In the genomic region with DNA sequence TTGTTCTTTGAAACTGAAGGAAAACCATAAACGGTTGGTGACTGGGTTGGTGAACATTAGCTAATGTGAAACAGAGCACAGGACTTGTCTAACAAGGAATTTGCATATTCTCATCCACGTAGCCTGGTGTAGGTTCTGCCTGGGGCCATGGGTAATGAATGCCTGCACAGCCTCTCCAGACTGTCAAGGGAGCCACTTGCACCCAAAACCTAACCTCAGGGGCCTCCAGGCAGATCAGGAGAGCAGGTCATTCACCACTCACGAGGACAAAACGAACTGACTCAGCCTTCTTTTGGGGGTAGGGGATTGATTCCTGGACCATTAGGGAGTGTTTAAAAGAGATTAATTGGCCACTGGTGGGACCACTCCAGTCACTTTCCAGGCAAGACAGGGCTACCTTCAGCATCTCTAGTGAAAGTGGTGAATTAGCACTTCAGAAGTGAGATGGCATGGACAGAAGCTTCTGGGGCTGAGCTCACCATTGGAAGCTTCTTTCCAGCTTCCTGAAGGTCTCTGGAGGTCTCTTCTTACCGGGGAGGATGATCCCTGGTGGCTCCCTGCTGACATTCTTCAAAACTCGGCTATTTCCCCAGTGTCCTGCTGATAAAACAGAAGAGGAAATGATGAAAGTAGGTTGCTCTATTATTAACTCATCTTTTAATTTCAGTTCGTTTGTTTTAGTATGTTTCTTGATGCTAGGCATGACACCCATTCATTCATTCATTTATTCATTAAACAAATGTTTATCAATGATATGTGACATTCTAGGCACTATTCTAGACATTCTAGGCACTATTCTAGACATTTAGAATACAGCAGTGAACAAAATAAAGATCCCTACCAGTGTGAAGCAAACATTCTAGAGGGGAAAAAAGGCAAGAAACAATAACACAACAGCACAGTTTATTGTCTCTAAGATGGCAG, we compare ENCODE assay signal across 14 cellular contexts.
A peak's percentile ranks its signal among the peaks of the same experiment; 100 is the strongest.
DNase-seq lines count a peak whose midpoint lies in the region; ATAC-seq and TF ChIP-seq lines count a peak whose summit lies in the region.
"Had no signal": no experiment of that assay in that cellular context is flagged by ENCODE, and none has a peak within 500 bp of the region (broad histone marks: within the 10 kb centered on the region; RNA-seq: fewer than 3 reads in every experiment).

No MANE protein-coding gene starts in this region.

- H4K8ac ChIP-seq in H9 (replicated peaks; ENCODE audit: insufficient read length, low read depth, low read length): no peak overlapping the region

- no peaks in the 10 kb centered on the region for H3K79me2 ChIP-seq in H9 (ENCODE audit: insufficient read depth, low read length)

- H3T11ph ChIP-seq in H9 (ENCODE audit: low read length): no peak overlapping the region

- no peak overlapping the region for H2BK20ac ChIP-seq in H9 (ENCODE audit: low read depth, low read length, poor library complexity, severe bottlenecking)

- no peak overlapping the region for H3K4me3 ChIP-seq in epithelial cell of proximal tubule (ENCODE audit: low read depth, low read length)
- H3K4me3 ChIP-seq: lower lobe of right lung, tibial nerve had no signal

- no peak overlapping the region for H2BK12ac ChIP-seq in H9 (ENCODE audit: insufficient read length, low read depth, low read length)

- WGBS in H9 (ENCODE audit: extremely low coverage, insufficient read length, low lambda C conversion rate): no CpG with 5 or more reads among the region's 7 CpGs

- H4K5ac ChIP-seq in H9 (ENCODE audit: insufficient read length, low read depth, low read length): no peak overlapping the region

- no peak overlapping the region for H3K14ac ChIP-seq in H9 (ENCODE audit: insufficient read depth, low read length)

- no peaks in the 10 kb centered on the region for H3K9me3 Mint-ChIP-seq in H9
- H3K9me3 Mint-ChIP-seq: CD8-positive, alpha-beta T cell had no signal

- no peak overlapping the region for H3K18ac ChIP-seq in H9 (ENCODE audit: insufficient read length, low read depth, low read length)

- H2AFZ ChIP-seq in H9 (ENCODE audit: low read length): no peak overlapping the region

- H2AK5ac ChIP-seq in H9 (ENCODE audit: insufficient read length, low read length): no peak overlapping the region

- H3K36me3 Mint-ChIP-seq in H9 (ENCODE audit: insufficient read depth in 1 of 3, low read depth in 3 of 3): no peaks in the 10 kb centered on the region
- H3K36me3 Mint-ChIP-seq: CD8-positive, alpha-beta T cell had no signal

- H3K4me1 ChIP-seq in H9 (ENCODE audit: insufficient read depth, low read length): no peaks in the 10 kb centered on the region
- H3K4me1 ChIP-seq: foreskin keratinocyte, lower lobe of right lung had no signal

- ATAC-seq in GM18867 (IDR thresholded peaks at IDR 0.05; ENCODE audit: unreplicated experiment): peak; percentile 80
- ATAC-seq in GM21528 (IDR thresholded peaks at IDR 0.05; ENCODE audit: low FRiP score, unreplicated experiment): peak; percentile 76
- ATAC-seq in HG03175 (IDR thresholded peaks at IDR 0.05; ENCODE audit: unreplicated experiment): peak; percentile 85
- ATAC-seq: CD8-positive, alpha-beta T cell; foreskin keratinocyte; lower lobe of right lung had no signal

- no peak for TF ChIP-seq CTCF in epithelial cell of proximal tubule (conservative IDR thresholded peaks at IDR 0.05; ENCODE audit: low read depth, low read length)
- no peak for TF ChIP-seq CTCF in H9 (conservative IDR thresholded peaks at IDR 0.05)

- peaks cover 1% of the 10 kb centered on the region for H3K27me3 Mint-ChIP-seq in H9 (ENCODE audit: low read depth)

- H3K4me3 Mint-ChIP-seq in H9: no peak overlapping the region
- H3K4me3 Mint-ChIP-seq: CD8-positive, alpha-beta T cell had no signal

- H3K27ac ChIP-seq in H9 (ENCODE audit: insufficient read length, low read depth, low read length): no peak overlapping the region
- H3K27ac ChIP-seq: foreskin keratinocyte, lower lobe of right lung, tibial nerve had no signal

- H3K27ac Mint-ChIP-seq in H9: no peak overlapping the region
- H3K27ac Mint-ChIP-seq: CD8-positive, alpha-beta T cell had no signal

- H4K91ac ChIP-seq in H9 (ENCODE audit: insufficient read length, low read depth, low read length): no peak overlapping the region

- no peak overlapping the region for H3K23ac ChIP-seq in H9 (ENCODE audit: insufficient read length, low read depth, low read length)

- H3K4me1 Mint-ChIP-seq in H9: peaks cover 2 to 6% of the 10 kb centered on the region in 2 experiments; a peak in 2 of 4 replicates

- H3K9me3 ChIP-seq in H9 (ENCODE audit: control insufficient read depth, low read depth, low read length): no peaks in the 10 kb centered on the region
- H3K9me3 ChIP-seq: lower lobe of right lung, tibial nerve had no signal

- peak; percentile 25 for DNase-seq in epithelial cell of proximal tubule (ENCODE audit: low read depth)
- DNase-seq in putamen (ENCODE audit: low spot score): no peak
- DNase-seq in NCI-H446 treated with DMSO at 0.1 percent for 48 hours (lab: John Stamatoyannopoulos, UW): no peak
- no peak for DNase-seq in NCI-H2227 treated with DMSO at 0.1 percent for 48 hours (lab: John Stamatoyannopoulos, UW)
- no peak for DNase-seq in H9
- DNase-seq: CD8-positive, alpha-beta T cell; foreskin keratinocyte; lower lobe of right lung; NCI-H187; SHP77 had no signal

- H2BK15ac ChIP-seq in H9 (ENCODE audit: low read depth, low read length): no peak overlapping the region

- H4K20me1 ChIP-seq in H9 (ENCODE audit: control insufficient read depth, insufficient read depth, insufficient read length): no peaks in the 10 kb centered on the region

- H2BK120ac ChIP-seq in H9 (ENCODE audit: low read depth, low read length, poor library complexity, severe bottlenecking): no peak overlapping the region

- H3K4ac ChIP-seq in H9 (ENCODE audit: low read depth, low read length): no peak overlapping the region

- no peak overlapping the region for H3K4me2 ChIP-seq in H9 (ENCODE audit: insufficient read depth, insufficient read length, low read length)

- H3K27me3 ChIP-seq in H9 (ENCODE audit: insufficient read depth, low read length): no peaks in the 10 kb centered on the region
- H3K27me3 ChIP-seq: tibial nerve had no signal

- no peak overlapping the region for H3K56ac ChIP-seq in H9 (ENCODE audit: insufficient read length, low read depth, low read length)

- no peak overlapping the region for H3K9ac ChIP-seq in H9 (ENCODE audit: extremely low read depth, insufficient read length, low read length)

- no peaks in the 10 kb centered on the region for H3K23me2 ChIP-seq in H9 (ENCODE audit: insufficient read length, low read depth, low read length, poor library complexity, severe bottlenecking)

- no peak overlapping the region for H2BK5ac ChIP-seq in H9 (ENCODE audit: insufficient read length, low read length)

- no peaks in the 10 kb centered on the region for H3K79me1 ChIP-seq in H9 (ENCODE audit: insufficient read depth, low read depth, low read length, poor library complexity, severe bottlenecking)
